In genomic region chr20:38256966-38257365, GRCh38 we compare ENCODE assay signal across 18 cellular contexts. TPM values are rescaled to one million over a fixed set of nuclear protein-coding genes. Genes with fewer than 3 reads are reported as not detected.
"Had no signal": no experiment of that assay in that cellular context is flagged by ENCODE, and none has a peak within 500 bp of the region (broad histone marks: within the 10 kb centered on the region; RNA-seq: fewer than 3 reads in every experiment).

No MANE protein-coding gene starts in this region.

- H3K36me3 ChIP-seq: cardiac muscle cell, right atrium auricular region had no signal

- DNase-seq: activated CD4-positive, alpha-beta T cell treated with anti-CD3 and anti-CD28 coated beads for 1 hour; activated CD4-positive, alpha-beta T cell treated with anti-CD3 and anti-CD28 coated beads, Interleukin-2, amount 50 U/mL, for 4 hours; activated naive CD4-positive, alpha-beta T cell treated with Interleukin-2 at 50 U/mL for 16 hours; aorta; SK-N-SH; stimulated activated naive CD8-positive, alpha-beta T cell treated with anti-CD3 and anti-CD28 coated beads, Interleukin-15, amount 100 ng/mL, for 72 hours; T-helper 1 cell; T1000; testis had no signal

- H3K9ac ChIP-seq: SK-N-SH had no signal

- H3K27ac Mint-ChIP-seq: activated T-helper 17 cell treated with anti-CD3 and anti-CD28 coated beads, Interleukin-2, amount 50 U/mL, for 72 hours; stimulated activated naive CD8-positive, alpha-beta T cell treated with anti-CD3 and anti-CD28 coated beads, Interleukin-15, amount 100 ng/mL, for 72 hours had no signal

- H3K27ac ChIP-seq: cardiac muscle cell had no signal

- H3K4me1 Mint-ChIP-seq: activated T-helper 17 cell treated with anti-CD3 and anti-CD28 coated beads, Interleukin-2, amount 50 U/mL, for 72 hours had no signal

- H3K27me3 ChIP-seq: testis had no signal

- H3K4me3 Mint-ChIP-seq: activated T-helper 17 cell treated with anti-CD3 and anti-CD28 coated beads, Interleukin-2, amount 50 U/mL, for 72 hours; stimulated activated naive CD8-positive, alpha-beta T cell treated with anti-CD3 and anti-CD28 coated beads, Interleukin-15, amount 100 ng/mL, for 72 hours had no signal

- FAIRE-seq: colon, urothelium cell line had no signal

- H3K4me3 ChIP-seq: cardiac muscle cell, right atrium auricular region, testis had no signal

- H3K9me3 ChIP-seq: right atrium auricular region, SK-N-SH, testis had no signal

- H3K9me3 Mint-ChIP-seq: activated T-helper 17 cell treated with anti-CD3 and anti-CD28 coated beads, Interleukin-2, amount 50 U/mL, for 72 hours; stimulated activated naive CD8-positive, alpha-beta T cell treated with anti-CD3 and anti-CD28 coated beads, Interleukin-15, amount 100 ng/mL, for 72 hours had no signal

RNA-seq across cellular contexts. Expression of gene KIAA1755, which starts 3.6 kb away (rescaled TPM):
- total RNA-seq: activated T-helper 17 cell treated with anti-CD3 and anti-CD28 coated beads, Interleukin-2, amount 50 U/mL, for 72 hours; cardiac muscle cell had no signal

RNA-seq across cellular contexts. Expression of gene BPI, which starts 47.0 kb away (rescaled TPM):
- total RNA-seq: activated T-helper 17 cell treated with anti-CD3 and anti-CD28 coated beads, Interleukin-2, amount 50 U/mL, for 72 hours; cardiac muscle cell; esophagus mucosa; fibroblast of villous mesenchyme; kidney epithelial cell; lower leg skin; right atrium auricular region had no signal
